In genomic region chr19:18905058-18905456, GRCh38 we compare ENCODE assay signal across 29 cellular contexts. TPM values are rescaled to one million over a fixed set of nuclear protein-coding genes. Genes with fewer than 3 reads are reported as not detected.
"Had no signal": no experiment of that assay in that cellular context is flagged by ENCODE, and none has a peak within 500 bp of the region (broad histone marks: within the 10 kb centered on the region; RNA-seq: fewer than 3 reads in every experiment).

No MANE protein-coding gene starts in this region.

- H3K27ac ChIP-seq: body of pancreas, cardiac muscle cell, heart right ventricle, left ventricle myocardium inferior, pancreas, prostate gland, skin epidermis, thoracic aorta, WERI-Rb-1 had no signal

- H3K9me3 ChIP-seq: body of pancreas, heart right ventricle, left ventricle myocardium inferior, pancreas, prostate gland, thoracic aorta had no signal

- H3K27me3 ChIP-seq: body of pancreas, cardiac muscle cell, heart right ventricle, pancreas had no signal

- ATAC-seq: activated CD4-positive, CD25-positive, alpha-beta regulatory T cell treated with anti-CD3 and anti-CD28 coated beads, Interleukin-2, amount 50 U/mL, for 24 hours; activated CD8-positive, alpha-beta T cell treated with anti-CD3 and anti-CD28 coated beads for 36 hours; activated naive CD8-positive, alpha-beta T cell treated with anti-CD3 and anti-CD28 coated beads, Interleukin-2, amount 50 U/mL, for 24 hours; body of pancreas; esophagus mucosa; heart right ventricle; pancreas; sciatic nerve; stimulated activated memory B cell treated with anti-CD40 and anti-IgM and Interleukin-4, amounts not matched to agents 10 μg/mL and 1 μg/mL and 100 μg/mL, for 72 hours; T-helper 17 cell had no signal

- H3K4me1 ChIP-seq: body of pancreas, heart right ventricle, left ventricle myocardium inferior, pancreas, prostate gland had no signal

- DNase-seq: activated CD4-positive, alpha-beta T cell treated with anti-CD3 and anti-CD28 coated beads, Interleukin-2, amount 10 ng/mL, durations not matched to agents 24 days and 14 days; activated CD8-positive, alpha-beta T cell treated with anti-CD3 and anti-CD28 coated beads for 36 hours; activated naive CD8-positive, alpha-beta T cell treated with anti-CD3 and anti-CD28 coated beads, Interleukin-2, amount 50 U/mL, for 24 hours; activated T-cell treated with anti-CD3 and anti-CD28 coated beads, Interleukin-2, amount 50 U/mL, for 48 hours; body of pancreas; cortex of kidney; foreskin fibroblast; heart right ventricle; left ventricle myocardium inferior; mesendoderm; retina; stimulated activated CD4-positive, alpha-beta T cell treated with anti-CD3 and anti-CD28 coated beads, Interleukin-4, amount 100 ng/mL, for 4 hours; stimulated activated CD8-positive, alpha-beta memory T cell treated with anti-CD3 and anti-CD28 coated beads, Interleukin-4, amount 100 ng/mL, for 48 hours; T-helper 17 cell; T1000; trophoblast cell; WERI-Rb-1 had no signal

- FAIRE-seq: pancreas, urothelium cell line had no signal

- H3K4me3 ChIP-seq: body of pancreas, cardiac muscle cell, heart right ventricle, left ventricle myocardium inferior, lung, pancreas, prostate gland, skin epidermis, thoracic aorta had no signal

RNA-seq across cellular contexts. Expression of gene CERS1, which starts 9.1 kb away (rescaled TPM):
- total RNA-seq: esophagus mucosa, mononuclear cell, T-helper 17 cell had no signal
